In the genomic region with DNA sequence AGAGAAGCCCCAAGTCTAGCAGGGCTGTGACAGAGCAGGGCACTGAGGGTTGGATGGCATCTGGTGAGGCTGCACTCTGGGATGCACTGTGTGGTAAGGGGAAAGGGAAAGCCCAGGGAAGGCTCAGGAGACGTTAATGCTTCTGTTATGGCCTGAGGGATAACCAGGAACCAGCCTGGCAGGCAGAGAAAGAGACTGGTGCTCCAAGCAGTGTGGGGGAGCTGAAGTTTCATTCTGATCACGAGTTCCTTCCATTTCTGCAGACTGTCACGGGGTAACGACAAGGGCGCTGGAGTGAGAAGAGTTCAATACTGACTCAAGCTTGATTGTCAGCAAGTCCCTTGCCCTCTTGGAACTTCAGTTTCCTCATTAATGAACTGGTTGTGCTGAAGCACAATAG, we compare ENCODE assay signal across 22 cellular contexts.
DNase-seq lines count a peak whose midpoint lies in the region; ATAC-seq and TF ChIP-seq lines count a peak whose summit lies in the region.
"Had no signal": no experiment of that assay in that cellular context is flagged by ENCODE, and none has a peak within 500 bp of the region (broad histone marks: within the 10 kb centered on the region; RNA-seq: fewer than 3 reads in every experiment).

No MANE protein-coding gene starts in this region.

- CTCF ChIA-PET in activated CD4-positive, alpha-beta memory T cell treated with anti-CD3 and anti-CD28 coated beads, Interleukin-2, amount 10 ng/mL, durations not matched to agents 7 days and 5 days (lab: Charles Lee) = no interaction called here

- no peak overlapping the region for H3K27ac Mint-ChIP-seq in stimulated activated effector memory CD8-positive, alpha-beta T cell treated with anti-CD3 and anti-CD28 coated beads, Interleukin-12 subunit alpha, Interleukin-12 subunit beta, amount 100 ng/mL, for 72 hours
- H3K27ac Mint-ChIP-seq in activated CD4-positive, alpha-beta memory T cell treated with anti-CD3 and anti-CD28 coated beads, Interleukin-2, amount 10 ng/mL, durations not matched to agents 7 days and 5 days = no peak overlapping the region
- H3K27ac Mint-ChIP-seq: CD4-positive, alpha-beta memory T cell; natural killer cell treated with Interleukin-12 subunit alpha and Interleukin-12 subunit beta and Interleukin-15 and Interleukin-18, amount 100 ng/mL, for 72 hours had no signal

- DNase-seq in kidney tubule cell (ENCODE audit: low spot score) = peak; percentile 84
- DNase-seq in vagina (ENCODE audit: extremely low spot score in 2 of 2) = peak; percentile 58 to 88
- DNase-seq in stimulated activated effector memory CD8-positive, alpha-beta T cell treated with anti-CD3 and anti-CD28 coated beads, Interleukin-12 subunit alpha, Interleukin-12 subunit beta, amount 100 ng/mL, for 72 hours (ENCODE audit: low spot score in 2 of 2) = no peak
- no peak for DNase-seq in activated CD4-positive, alpha-beta memory T cell treated with anti-CD3 and anti-CD28 coated beads, Interleukin-2, amount 10 ng/mL, durations not matched to agents 7 days and 5 days
- DNase-seq: activated naive CD4-positive, alpha-beta T cell treated with Interleukin-2 at 50 U/mL for 16 hours; activated T-cell treated with anti-CD3 and anti-CD28 coated beads, Interleukin-2, amount 50 U/mL, for 48 hours; CD4-positive, alpha-beta memory T cell; colonic mucosa; DMS79; NCI-H1048; NCI-H187 treated with DMSO at 0.1 percent for 48 hours; NCI-H226; NCI-H82; SHP77; stimulated activated CD8-positive, alpha-beta memory T cell treated with anti-CD3 and anti-CD28 coated beads, Interleukin-4, amount 100 ng/mL, for 48 hours had no signal

- no peaks in the 10 kb centered on the region for H3K27me3 Mint-ChIP-seq in activated CD4-positive, alpha-beta memory T cell treated with anti-CD3 and anti-CD28 coated beads, Interleukin-2, amount 10 ng/mL, durations not matched to agents 7 days and 5 days
- H3K27me3 Mint-ChIP-seq: CD4-positive, alpha-beta memory T cell had no signal

- no peaks in the 10 kb centered on the region for H3K36me3 ChIP-seq in vagina
- H3K36me3 ChIP-seq: breast epithelium, colonic mucosa had no signal

- no peak for TF ChIP-seq CTCF in vagina (IDR thresholded peaks at IDR 0.05)

- no peak overlapping the region for H3K4me3 Mint-ChIP-seq in stimulated activated effector memory CD8-positive, alpha-beta T cell treated with anti-CD3 and anti-CD28 coated beads, Interleukin-12 subunit alpha, Interleukin-12 subunit beta, amount 100 ng/mL, for 72 hours
- no peak overlapping the region for H3K4me3 Mint-ChIP-seq in activated CD4-positive, alpha-beta memory T cell treated with anti-CD3 and anti-CD28 coated beads, Interleukin-2, amount 10 ng/mL, durations not matched to agents 7 days and 5 days
- H3K4me3 Mint-ChIP-seq: CD4-positive, alpha-beta memory T cell; natural killer cell treated with Interleukin-12 subunit alpha and Interleukin-12 subunit beta and Interleukin-15 and Interleukin-18, amount 100 ng/mL, for 72 hours had no signal

- TF ChIP-seq POLR2A in vagina (IDR thresholded peaks at IDR 0.05) = no peak

- no peaks in the 10 kb centered on the region for H3K4me1 ChIP-seq in vagina
- H3K4me1 ChIP-seq: breast epithelium, colonic mucosa had no signal

- POLR2A ChIA-PET in activated CD4-positive, alpha-beta memory T cell treated with anti-CD3 and anti-CD28 coated beads, Interleukin-2, amount 10 ng/mL, durations not matched to agents 7 days and 5 days (lab: Charles Lee) = no interaction called here

- no peaks in the 10 kb centered on the region for H3K27me3 ChIP-seq in vagina
- H3K27me3 ChIP-seq: breast epithelium, colonic mucosa had no signal

- H3K9me3 Mint-ChIP-seq in stimulated activated effector memory CD8-positive, alpha-beta T cell treated with anti-CD3 and anti-CD28 coated beads, Interleukin-12 subunit alpha, Interleukin-12 subunit beta, amount 100 ng/mL, for 72 hours = no peaks in the 10 kb centered on the region
- H3K9me3 Mint-ChIP-seq in activated CD4-positive, alpha-beta memory T cell treated with anti-CD3 and anti-CD28 coated beads, Interleukin-2, amount 10 ng/mL, durations not matched to agents 7 days and 5 days = no peaks in the 10 kb centered on the region

- intact Hi-C loops in vagina (cut with DNase I) = no loop called here

- no peak overlapping the region for H3K4me3 ChIP-seq in vagina
- H3K4me3 ChIP-seq: breast epithelium, colonic mucosa had no signal

- H3K9me3 ChIP-seq in vagina = no peaks in the 10 kb centered on the region
- H3K9me3 ChIP-seq: breast epithelium, colonic mucosa had no signal

- ATAC-seq in GM19351 (IDR thresholded peaks at IDR 0.05; ENCODE audit: unreplicated experiment) (peak; percentile 69), HG03442 (IDR thresholded peaks at IDR 0.05; ENCODE audit: unreplicated experiment) (peak; percentile 59), GM19328 (IDR thresholded peaks at IDR 0.05; ENCODE audit: unreplicated experiment) (no peak)
- ATAC-seq in stimulated activated effector memory CD8-positive, alpha-beta T cell treated with anti-CD3 and anti-CD28 coated beads, Interleukin-12 subunit alpha, Interleukin-12 subunit beta, amount 100 ng/mL, for 72 hours = no peak
- ATAC-seq: activated CD4-positive, CD25-positive, alpha-beta regulatory T cell treated with anti-CD3 and anti-CD28 coated beads, Interleukin-2, amount 50 U/mL, for 24 hours; HepG2 had no signal

- no peaks in the 10 kb centered on the region for H3K36me3 Mint-ChIP-seq in stimulated activated effector memory CD8-positive, alpha-beta T cell treated with anti-CD3 and anti-CD28 coated beads, Interleukin-12 subunit alpha, Interleukin-12 subunit beta, amount 100 ng/mL, for 72 hours
- no peaks in the 10 kb centered on the region for H3K36me3 Mint-ChIP-seq in activated CD4-positive, alpha-beta memory T cell treated with anti-CD3 and anti-CD28 coated beads, Interleukin-2, amount 10 ng/mL, durations not matched to agents 7 days and 5 days (ENCODE audit: low read depth)
- H3K36me3 Mint-ChIP-seq: CD4-positive, alpha-beta memory T cell; natural killer cell treated with Interleukin-12 subunit alpha and Interleukin-12 subunit beta and Interleukin-15 and Interleukin-18, amount 100 ng/mL, for 72 hours had no signal

- no peak overlapping the region for H3K27ac ChIP-seq in vagina
- H3K27ac ChIP-seq: breast epithelium, colonic mucosa had no signal

- no peaks in the 10 kb centered on the region for H3K4me1 Mint-ChIP-seq in stimulated activated effector memory CD8-positive, alpha-beta T cell treated with anti-CD3 and anti-CD28 coated beads, Interleukin-12 subunit alpha, Interleukin-12 subunit beta, amount 100 ng/mL, for 72 hours
- no peaks in the 10 kb centered on the region for H3K4me1 Mint-ChIP-seq in activated CD4-positive, alpha-beta memory T cell treated with anti-CD3 and anti-CD28 coated beads, Interleukin-2, amount 10 ng/mL, durations not matched to agents 7 days and 5 days

Comparison
In these comparisons a context has a peak if more than half of its experiments do, and no peak if none do; other contexts are left out.
1. ATAC-seq: peak in GM19351 (single experiment) and HG03442 (single experiment); none in stimulated activated effector memory CD8-positive, alpha-beta T cell treated with anti-CD3 and anti-CD28 coated beads, Interleukin-12 subunit alpha, Interleukin-12 subunit beta, amount 100 ng/mL, for 72 hours (single experiment) and GM19328 (single experiment).
2. DNase-seq: peak in kidney tubule cell (single experiment) and vagina (2 of 2); none in stimulated activated effector memory CD8-positive, alpha-beta T cell treated with anti-CD3 and anti-CD28 coated beads, Interleukin-12 subunit alpha, Interleukin-12 subunit beta, amount 100 ng/mL, for 72 hours (0 of 2) and activated CD4-positive, alpha-beta memory T cell treated with anti-CD3 and anti-CD28 coated beads, Interleukin-2, amount 10 ng/mL, durations not matched to agents 7 days and 5 days (single experiment).